In genomic region chr2:230715201-230715600, GRCh38 we compare ENCODE assay signal across 10 cellular contexts. TPM values are rescaled to one million over a fixed set of nuclear protein-coding genes. Genes with fewer than 3 reads are reported as not detected.
DNase-seq lines count a peak whose midpoint lies in the region; ATAC-seq and TF ChIP-seq lines count a peak whose summit lies in the region.
"Had no signal": no experiment of that assay in that cellular context is flagged by ENCODE, and none has a peak within 500 bp of the region (broad histone marks: within the 10 kb centered on the region; RNA-seq: fewer than 3 reads in every experiment).

No MANE protein-coding gene starts in this region.

- ATAC-seq in WTC11: no peak
- ATAC-seq in stimulated activated naive CD8-positive, alpha-beta T cell treated with anti-CD3 and anti-CD28 coated beads, Interleukin-15, amount 100 ng/mL, for 72 hours: no peak
- no peak for ATAC-seq in HG02623 (IDR thresholded peaks at IDR 0.05; ENCODE audit: unreplicated experiment)

- H3K4me1 Mint-ChIP-seq in activated CD4-positive, alpha-beta T cell treated with anti-CD3 and anti-CD28 coated beads, Interleukin-2, amount 10 ng/mL, durations not matched to agents 7 days and 5 days: peaks cover 67% of the 10 kb centered on the region
- H3K4me1 Mint-ChIP-seq in WTC11: peaks cover 52% of the 10 kb centered on the region
- H3K4me1 Mint-ChIP-seq in stimulated activated naive CD8-positive, alpha-beta T cell treated with anti-CD3 and anti-CD28 coated beads, Interleukin-15, amount 100 ng/mL, for 72 hours: peaks cover 65% of the 10 kb centered on the region

- H3K36me3 Mint-ChIP-seq in activated CD4-positive, alpha-beta T cell treated with anti-CD3 and anti-CD28 coated beads, Interleukin-2, amount 10 ng/mL, durations not matched to agents 7 days and 5 days (ENCODE audit: low read depth): peaks cover 43% of the 10 kb centered on the region
- H3K36me3 Mint-ChIP-seq in WTC11: peaks cover 5% of the 10 kb centered on the region; the same call in 1 of the 2 replicates

- H3K9me3 Mint-ChIP-seq in activated CD4-positive, alpha-beta T cell treated with anti-CD3 and anti-CD28 coated beads, Interleukin-2, amount 10 ng/mL, durations not matched to agents 7 days and 5 days: no peaks in the 10 kb centered on the region
- H3K9me3 Mint-ChIP-seq in WTC11: no peaks in the 10 kb centered on the region
- no peaks in the 10 kb centered on the region for H3K9me3 Mint-ChIP-seq in stimulated activated naive CD8-positive, alpha-beta T cell treated with anti-CD3 and anti-CD28 coated beads, Interleukin-15, amount 100 ng/mL, for 72 hours

- H3K4me3 ChIP-seq in fibroblast of pulmonary artery (replicated peaks; ENCODE audit: low read depth, low read length): peak overlapping the region; percentile 94

- POLR2A ChIA-PET in activated CD4-positive, alpha-beta T cell treated with anti-CD3 and anti-CD28 coated beads, Interleukin-2, amount 10 ng/mL, durations not matched to agents 7 days and 5 days (lab: Charles Lee): interaction anchor here (0.9 kb wide), 1 partner anchor 36 kb away, joined by 5 read pairs; no protein-coding TSS in a partner anchor
- POLR2A ChIA-PET in WTC11 (lab: Charles Lee): no interaction called here

- DNase-seq in activated CD4-positive, alpha-beta T cell treated with anti-CD3 and anti-CD28 coated beads, Interleukin-2, amount 10 ng/mL, durations not matched to agents 7 days and 5 days: no peak
- no peak for DNase-seq in activated CD4-positive, alpha-beta T cell treated with anti-CD3 and anti-CD28 coated beads, Interleukin-2, amount 50 U/mL, for 4 hours
- DNase-seq in WTC11 (ENCODE audit: low spot score) (no peak), fibroblast of pulmonary artery (ENCODE audit: low read depth) (peak; percentile 40), nucleus accumbens (lab: John Stamatoyannopoulos, UW) (no peak), kidney tubule cell (ENCODE audit: low spot score) (no peak)
- DNase-seq in stimulated activated naive CD8-positive, alpha-beta T cell treated with anti-CD3 and anti-CD28 coated beads, Interleukin-15, amount 100 ng/mL, for 72 hours: no peak
- DNase-seq: anterior cingulate cortex, substantia nigra had no signal

- CTCF ChIA-PET in activated CD4-positive, alpha-beta T cell treated with anti-CD3 and anti-CD28 coated beads, Interleukin-2, amount 10 ng/mL, durations not matched to agents 7 days and 5 days (lab: Charles Lee): interaction anchor here (1.4 to 4.0 kb wide), 4 partner anchors 13 to 83 kb away, joined by 3 to 18 read pairs (median 6); no protein-coding TSS in a partner anchor
- CTCF ChIA-PET in WTC11 (lab: Charles Lee): interaction anchor here (2.2 kb wide), 1 partner anchor 47 kb away, joined by 5 read pairs; no protein-coding TSS in a partner anchor

- peak overlapping the region; percentile 87 for H3K27ac Mint-ChIP-seq in activated CD4-positive, alpha-beta T cell treated with anti-CD3 and anti-CD28 coated beads, Interleukin-2, amount 10 ng/mL, durations not matched to agents 7 days and 5 days
- H3K27ac Mint-ChIP-seq in WTC11: peak overlapping the region; percentile 55
- peak overlapping the region in 1 of 2 donors; percentile 94 for H3K27ac Mint-ChIP-seq in stimulated activated naive CD8-positive, alpha-beta T cell treated with anti-CD3 and anti-CD28 coated beads, Interleukin-15, amount 100 ng/mL, for 72 hours

- H3K27me3 Mint-ChIP-seq in activated CD4-positive, alpha-beta T cell treated with anti-CD3 and anti-CD28 coated beads, Interleukin-2, amount 10 ng/mL, durations not matched to agents 7 days and 5 days: no peaks in the 10 kb centered on the region
- no peaks in the 10 kb centered on the region for H3K27me3 Mint-ChIP-seq in WTC11 (ENCODE audit: low read depth)
- no peaks in the 10 kb centered on the region for H3K27me3 Mint-ChIP-seq in stimulated activated naive CD8-positive, alpha-beta T cell treated with anti-CD3 and anti-CD28 coated beads, Interleukin-15, amount 100 ng/mL, for 72 hours

- TF ChIP-seq CTCF in WTC11 (IDR thresholded peaks at IDR 0.05): no peak
- no peak for TF ChIP-seq CTCF in fibroblast of pulmonary artery (IDR thresholded peaks at IDR 0.05; ENCODE audit: low read length, missing control alignments)

- H3K4me3 Mint-ChIP-seq in activated CD4-positive, alpha-beta T cell treated with anti-CD3 and anti-CD28 coated beads, Interleukin-2, amount 10 ng/mL, durations not matched to agents 7 days and 5 days: peak overlapping the region; percentile 97
- peak overlapping the region; percentile 35 for H3K4me3 Mint-ChIP-seq in WTC11
- peak overlapping the region; percentile 78 for H3K4me3 Mint-ChIP-seq in stimulated activated naive CD8-positive, alpha-beta T cell treated with anti-CD3 and anti-CD28 coated beads, Interleukin-15, amount 100 ng/mL, for 72 hours

TF ChIP-seq in WTC11, 78 proteins besides CTCF, POLR2A, EP300 and RAD21:
- no peak for TF ChIP-seq ZNF396 (CRISPR knock-in tag; IDR thresholded peaks at IDR 0.05; ENCODE audit: borderline replicate concordance)
- TF ChIP-seq RORB (CRISPR knock-in tag; IDR thresholded peaks at IDR 0.05): no peak
- no peak for TF ChIP-seq FOXJ3 (CRISPR knock-in tag; IDR thresholded peaks at IDR 0.05; ENCODE audit: borderline replicate concordance)
- TF ChIP-seq ETV6 (CRISPR knock-in tag; IDR thresholded peaks at IDR 0.05): no peak
- no peak for TF ChIP-seq JUN (CRISPR knock-in tag; IDR thresholded peaks at IDR 0.05)
- no peak for TF ChIP-seq GTF2I (CRISPR knock-in tag; conservative IDR thresholded peaks at IDR 0.05)
- TF ChIP-seq, protein P1, sequence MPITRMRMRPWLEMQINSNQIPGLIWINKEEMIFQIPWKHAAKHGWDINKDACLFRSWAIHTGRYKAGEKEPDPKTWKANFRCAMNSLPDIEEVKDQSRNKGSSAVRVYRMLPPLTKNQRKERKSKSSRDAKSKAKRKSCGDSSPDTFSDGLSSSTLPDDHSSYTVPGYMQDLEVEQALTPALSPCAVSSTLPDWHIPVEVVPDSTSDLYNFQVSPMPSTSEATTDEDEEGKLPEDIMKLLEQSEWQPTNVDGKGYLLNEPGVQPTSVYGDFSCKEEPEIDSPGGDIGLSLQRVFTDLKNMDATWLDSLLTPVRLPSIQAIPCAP (CRISPR knock-in tag; IDR thresholded peaks at IDR 0.05): no peak
- no peak for TF ChIP-seq ARID4B (CRISPR knock-in tag; IDR thresholded peaks at IDR 0.05; ENCODE audit: borderline replicate concordance)
- TF ChIP-seq TP53 (CRISPR knock-in tag; IDR thresholded peaks at IDR 0.05): no peak
- TF ChIP-seq RELA (CRISPR knock-in tag; IDR thresholded peaks at IDR 0.05; ENCODE audit: borderline replicate concordance): no peak

RNA-seq across cellular contexts. Expression of gene CAB39, which starts 2.6 kb away (rescaled TPM):
- 100 to 1,000 TPM; 135 to 154 TPM for total RNA-seq in activated CD4-positive, alpha-beta T cell treated with anti-CD3 and anti-CD28 coated beads, Interleukin-2, amount 10 ng/mL, durations not matched to agents 7 days and 5 days
- 35.6 to 38.9 TPM (median 36.9 TPM) in 3 replicates for total RNA-seq in WTC11 (2021)

Comparison
In these comparisons a context has a peak if more than half of its experiments do, and no peak if none do; other contexts are left out.
1. H3K4me3 Mint-ChIP-seq: peak in every context shown above with its lines; median percentile 97 in activated CD4-positive, alpha-beta T cell treated with anti-CD3 and anti-CD28 coated beads, Interleukin-2, amount 10 ng/mL, durations not matched to agents 7 days and 5 days; 78 in stimulated activated naive CD8-positive, alpha-beta T cell treated with anti-CD3 and anti-CD28 coated beads, Interleukin-15, amount 100 ng/mL, for 72 hours; 35 in WTC11.